16 cellular contexts compared by ENCODE assay signal in the genomic region with DNA sequence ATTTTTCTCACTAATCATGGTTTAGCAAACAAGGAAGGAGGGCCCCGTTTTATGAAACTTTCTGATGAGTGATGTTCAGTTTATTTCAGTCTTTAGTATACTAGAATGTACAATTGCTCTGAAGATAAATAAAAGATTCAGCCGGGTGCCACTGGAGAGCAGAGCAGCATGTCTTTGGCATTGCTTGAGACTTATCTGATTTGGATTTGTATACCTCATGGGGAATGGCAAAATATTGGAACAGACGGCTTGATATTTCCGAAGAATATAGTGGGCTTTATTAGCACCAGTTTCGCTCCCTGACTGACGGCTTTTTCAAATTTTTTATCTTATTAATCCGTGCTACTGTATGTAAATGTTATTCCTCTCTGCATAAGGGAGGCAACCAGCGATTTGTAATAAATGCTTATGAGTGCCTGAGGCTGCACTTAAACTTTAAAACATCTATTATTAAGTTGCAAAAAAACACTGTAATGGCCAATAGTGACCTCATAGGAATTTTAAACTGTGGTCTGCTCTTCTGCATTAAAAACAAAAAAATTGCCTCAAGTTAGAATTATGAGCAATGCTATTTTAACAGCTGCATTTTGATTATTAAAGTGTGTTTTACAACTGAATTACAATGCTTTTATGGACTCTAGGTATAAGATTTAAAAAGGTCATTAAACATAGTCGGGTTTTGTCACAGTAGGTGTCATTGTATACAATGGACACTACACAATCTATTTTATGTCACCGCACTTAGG.
DNase-seq lines count a peak whose midpoint lies in the region; ATAC-seq, FAIRE-seq and TF ChIP-seq lines count a peak whose summit lies in the region.
"Had no signal": no experiment of that assay in that cellular context is flagged by ENCODE, and none has a peak within 500 bp of the region (broad histone marks: within the 10 kb centered on the region; RNA-seq: fewer than 3 reads in every experiment).

No MANE protein-coding gene starts in this region.

- intact Hi-C loops in K562 (cut with micrococcal nuclease) (loop anchor here (5.0 to 10.0 kb wide), 2 partner anchors 205 to 813 kb away; no protein-coding TSS in a partner anchor), prostate gland (cut with DNase I) (no loop called here), mucosa of descending colon (cut with DNase I, micrococcal nuclease) (loop anchor here in 1 of 2 donors (10.0 kb wide), 1 partner anchor 1795 kb away; no protein-coding TSS in a partner anchor)

- BruUV-seq in K562 (replicated peaks; lab: Mats Ljungman, UMichigan), result no TSS peak

- peaks cover 8% of the 10 kb centered on the region for H3K27me3 Mint-ChIP-seq in activated T-cell treated with anti-CD3 and anti-CD28 coated beads, Interleukin-2, amount 50 U/mL, for 24 hours

- no peak for TF ChIP-seq EP300 in K562 (IDR thresholded peaks at IDR 0.05; ENCODE audit: low read length)

- no peaks in the 10 kb centered on the region for H3K9me3 Mint-ChIP-seq in activated T-cell treated with anti-CD3 and anti-CD28 coated beads, Interleukin-2, amount 50 U/mL, for 24 hours
- H3K9me3 Mint-ChIP-seq: H9 had no signal

- H3K4me1 ChIP-seq in HEK293 (ENCODE audit: control insufficient read depth, insufficient read depth, low read length) (peaks cover 22% of the 10 kb centered on the region), K562 (replicated peaks in 1 of 2; ENCODE audit: control insufficient read depth in 2 of 2, insufficient read depth in 2 of 2, low read length in 2 of 2) (peaks cover 0 to 5% of the 10 kb centered on the region in 2 experiments; a peak in 1 of 5 replicates), prostate gland (replicated peaks) (no peaks in the 10 kb centered on the region), mucosa of descending colon (ENCODE audit: low read depth) (no peaks in the 10 kb centered on the region)
- H3K4me1 ChIP-seq: SJCRH30 had no signal

- CTCF ChIA-PET in BJ (lab: Yijun Ruan, JAX) (no interaction called here), HEK293 (lab: Yijun Ruan, JAX) (no interaction called here), K562 (lab: Yijun Ruan, JAX; ENCODE audit: low intra/inter-chr PET ratio) (no interaction called here)

- POLR2A ChIA-PET in BJ (lab: Charles Lee), result no interaction called here
- POLR2A ChIA-PET in HEK293 (lab: Yijun Ruan, JAX), result interaction anchor here (0.7 kb wide), 1 partner anchor 203 kb away, joined by 3 read pairs; no protein-coding TSS in a partner anchor
- POLR2A ChIA-PET in K562 (lab: Yijun Ruan, JAX), result no interaction called here

- no peaks in the 10 kb centered on the region for H3K4me1 Mint-ChIP-seq in activated T-cell treated with anti-CD3 and anti-CD28 coated beads, Interleukin-2, amount 50 U/mL, for 24 hours (ENCODE audit: low read depth)

- TF ChIP-seq POLR2A in K562 (conservative IDR thresholded peaks at IDR 0.05) (no peak), prostate gland (IDR thresholded peaks at IDR 0.05) (no peak)

- TF ChIP-seq CTCF in BJ (IDR thresholded peaks at IDR 0.05; ENCODE audit: insufficient read depth, low read depth, low read length), result no peak
- TF ChIP-seq CTCF in HEK293 (tag by site-specific recombination; IDR thresholded peaks at IDR 0.05), result no peak
- no peak for TF ChIP-seq CTCF in K562 (IDR thresholded peaks at IDR 0.05 in 2 of 3, conservative IDR thresholded peaks at IDR 0.05 in 1 of 3; ENCODE audit: insufficient read depth in 2 of 3, low read depth in 1 of 3, low read length in 3 of 3)
- TF ChIP-seq CTCF in prostate gland (IDR thresholded peaks at IDR 0.05), result no peak
- TF ChIP-seq CTCF in mucosa of descending colon (IDR thresholded peaks at IDR 0.05), result no peak

- no peaks in the 10 kb centered on the region for H3K36me3 ChIP-seq in BJ (ENCODE audit: control insufficient read depth, insufficient read depth, low read length)
- H3K36me3 ChIP-seq in HEK293 (ENCODE audit: control insufficient read depth in 2 of 2, insufficient read depth in 1 of 2, low read length in 2 of 2), result no peaks in the 10 kb centered on the region
- no peaks in the 10 kb centered on the region for H3K36me3 ChIP-seq in K562 (ENCODE audit: control insufficient read depth, insufficient read depth, low read length)
- H3K36me3 ChIP-seq in prostate gland, result no peaks in the 10 kb centered on the region
- H3K36me3 ChIP-seq in mucosa of descending colon (ENCODE audit: low read depth), result no peaks in the 10 kb centered on the region
- H3K36me3 ChIP-seq: SJCRH30 had no signal

- H3K4me3 Mint-ChIP-seq in activated T-cell treated with anti-CD3 and anti-CD28 coated beads, Interleukin-2, amount 50 U/mL, for 24 hours, result no peak overlapping the region
- H3K4me3 Mint-ChIP-seq: H9 had no signal

- H3K9ac ChIP-seq in K562 (ENCODE audit: insufficient read depth in 1 of 2, low read depth in 2 of 2, low read length in 2 of 2), result no peak overlapping the region

- no peaks in the 10 kb centered on the region for H4K20me1 ChIP-seq in K562 (replicated peaks; ENCODE audit: control insufficient read depth, insufficient read depth, low read length)

- H3K4me3 ChIP-seq in BJ (ENCODE audit: low read depth, low read length) (no peak overlapping the region), HEK293 (ENCODE audit: low read depth, low read length) (no peak overlapping the region), K562 (no peak overlapping the region), prostate gland (no peak overlapping the region), mucosa of descending colon (no peak overlapping the region)
- H3K4me3 ChIP-seq: SJCRH30 had no signal

- H2AFZ ChIP-seq in K562 (ENCODE audit: low read depth, low read length), result peak overlapping the region; percentile 64

- ATAC-seq in K562 (0 out of 3 replicates have a peak, but pooled peaks have one; percentile 26), mucosa of descending colon (no peak)
- ATAC-seq: Panc1 had no signal

- 37% methylated on average over 10 of the region's 10 CpGs for WGBS in K562 (ENCODE audit: insufficient coverage, low coverage, missing lambda C conversion rate)
- 26% methylated on average over 10 of the region's 10 CpGs for WGBS in prostate gland

- no peaks in the 10 kb centered on the region for H3K27me3 ChIP-seq in BJ (ENCODE audit: control insufficient read depth, insufficient read depth, low read length)
- no peaks in the 10 kb centered on the region for H3K27me3 ChIP-seq in K562 (ENCODE audit: control insufficient read depth in 2 of 2, insufficient read depth in 2 of 2, low read length in 2 of 2)
- H3K27me3 ChIP-seq in prostate gland (replicated peaks; ENCODE audit: insufficient read depth), result no peaks in the 10 kb centered on the region

- in situ Hi-C loops in K562 (cut with MboI), result no loop called here

- H3K9me3 ChIP-seq in HEK293 (ENCODE audit: control insufficient read depth, insufficient read depth, low read depth, low read length) (no peaks in the 10 kb centered on the region), K562 (replicated peaks; ENCODE audit: control insufficient read depth, insufficient read depth, low read depth, low read length) (no peaks in the 10 kb centered on the region), prostate gland (no peaks in the 10 kb centered on the region), mucosa of descending colon (no peaks in the 10 kb centered on the region)
- H3K9me3 ChIP-seq: SJCRH30 had no signal

- H3K27ac Mint-ChIP-seq in activated T-cell treated with anti-CD3 and anti-CD28 coated beads, Interleukin-2, amount 50 U/mL, for 24 hours, result no peak overlapping the region
- H3K27ac Mint-ChIP-seq: H9 had no signal

- no peaks in the 10 kb centered on the region for H3K36me3 Mint-ChIP-seq in activated T-cell treated with anti-CD3 and anti-CD28 coated beads, Interleukin-2, amount 50 U/mL, for 24 hours (ENCODE audit: low read depth)

- no peak for TF ChIP-seq RAD21 in K562 (CRISPR knock-in tag; conservative IDR thresholded peaks at IDR 0.05 in 1 of 2, IDR thresholded peaks at IDR 0.05 in 1 of 2)

- no peak overlapping the region for H3K4me2 ChIP-seq in K562 (ENCODE audit: insufficient read depth, low read length)

- no peaks in the 10 kb centered on the region for H3K79me2 ChIP-seq in K562 (ENCODE audit: control insufficient read depth, insufficient read depth, low read length)

- no peak for FAIRE-seq in K562 (lab: Jason Lieb, UNC)

- no peak overlapping the region; the same call in 1 of the 2 replicates for H3K27ac ChIP-seq in HEK293 (ENCODE audit: extremely low read depth, low read depth, low read length)
- no peak overlapping the region for H3K27ac ChIP-seq in K562 (ENCODE audit: extremely low read depth, low read depth, low read length)
- no peak overlapping the region for H3K27ac ChIP-seq in prostate gland
- H3K27ac ChIP-seq: SJCRH30 had no signal

- H3K9me1 ChIP-seq in K562 (ENCODE audit: control insufficient read depth, insufficient read depth, low read length), result no peaks in the 10 kb centered on the region

- peak; percentile 4 for DNase-seq in BJ (ENCODE audit: low read depth)
- peak; percentile 43 for DNase-seq in NCI-H69 (lab: John Stamatoyannopoulos, UW)
- no peak for DNase-seq in K562 (ENCODE audit: extremely low read depth in 1 of 4, low spot score in 3 of 4)
- DNase-seq in activated T-cell treated with anti-CD3 and anti-CD28 coated beads, Interleukin-2, amount 50 U/mL, for 24 hours, result no peak
- no peak for DNase-seq in epidermal melanocyte (ENCODE audit: insufficient read length, low spot score)
- DNase-seq in prostate gland (ENCODE audit: low spot score), result no peak
- DNase-seq in mucosa of descending colon, result no peak
- DNase-seq: C1 segment of cervical spinal cord, DND-41, H9, MV-4-11, NCI-H2029 treated with DMSO at 0.1 percent for 48 hours, NCI-H526, SJCRH30 had no signal

TF ChIP-seq in HEK293, 187 proteins besides CTCF, POLR2A, EP300 and RAD21 (continues in another document):
- no peak for TF ChIP-seq YY2 (tag by site-specific recombination; IDR thresholded peaks at IDR 0.05)
- TF ChIP-seq FEZF1 (tag by site-specific recombination; IDR thresholded peaks at IDR 0.05), result peak; percentile 88
- no peak for TF ChIP-seq ZNF777 (tag by site-specific recombination; IDR thresholded peaks at IDR 0.05; ENCODE audit: borderline replicate concordance)

TF ChIP-seq in K562, 482 proteins besides CTCF, POLR2A, EP300 and RAD21 (continues in another document):
- TF ChIP-seq TCF7 (IDR thresholded peaks at IDR 0.05; ENCODE audit: borderline replicate concordance) (no peak), ZNF586 (CRISPR knock-in tag; conservative IDR thresholded peaks at IDR 0.05) (no peak), PHB (CRISPR knock-in tag; IDR thresholded peaks at IDR 0.05) (no peak), HIVEP1 (CRISPR knock-in tag; IDR thresholded peaks at IDR 0.05) (no peak), ZNF584 (CRISPR knock-in tag; IDR thresholded peaks at IDR 0.05; ENCODE audit: low read depth) (no peak), MYNN (IDR thresholded peaks at IDR 0.05) (no peak), MYNN (CRISPR knock-in tag; IDR thresholded peaks at IDR 0.05) (no peak)
- TF ChIP-seq, protein P1, sequence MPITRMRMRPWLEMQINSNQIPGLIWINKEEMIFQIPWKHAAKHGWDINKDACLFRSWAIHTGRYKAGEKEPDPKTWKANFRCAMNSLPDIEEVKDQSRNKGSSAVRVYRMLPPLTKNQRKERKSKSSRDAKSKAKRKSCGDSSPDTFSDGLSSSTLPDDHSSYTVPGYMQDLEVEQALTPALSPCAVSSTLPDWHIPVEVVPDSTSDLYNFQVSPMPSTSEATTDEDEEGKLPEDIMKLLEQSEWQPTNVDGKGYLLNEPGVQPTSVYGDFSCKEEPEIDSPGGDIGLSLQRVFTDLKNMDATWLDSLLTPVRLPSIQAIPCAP (CRISPR knock-in tag; IDR thresholded peaks at IDR 0.05; ENCODE audit: borderline replicate concordance), result no peak

Comparison
In these comparisons a context has a peak if more than half of its experiments do, and no peak if none do; other contexts are left out.
1. DNase-seq: peak in BJ (single experiment) and NCI-H69 (single experiment); none in K562 (0 of 4), activated T-cell treated with anti-CD3 and anti-CD28 coated beads, Interleukin-2, amount 50 U/mL, for 24 hours (single experiment), epidermal melanocyte (single experiment), prostate gland (single experiment) and mucosa of descending colon (0 of 3).